ENCODE assay signal across 8 cellular contexts in the genomic region with DNA sequence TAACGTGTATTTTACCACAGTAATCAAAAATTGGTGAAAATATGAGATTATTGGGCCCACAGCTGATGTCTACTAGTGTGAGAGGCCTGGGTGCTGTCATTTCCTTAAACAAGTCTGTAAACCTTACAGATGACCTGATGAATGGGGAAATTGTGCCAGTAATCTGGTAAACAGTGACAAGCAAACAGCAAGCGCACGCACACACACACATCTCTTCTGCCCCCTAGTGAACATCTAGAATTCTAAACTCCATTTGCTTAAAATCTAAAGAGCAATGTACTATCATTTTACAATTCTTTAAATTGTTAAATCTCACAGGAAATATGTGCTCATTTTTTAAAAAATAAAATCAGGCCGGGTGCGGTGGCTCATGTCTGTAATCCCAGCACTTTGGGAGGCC. TPM values are rescaled to one million over a fixed set of nuclear protein-coding genes. Genes with fewer than 3 reads are reported as not detected.
DNase-seq lines count a peak whose midpoint lies in the region; TF ChIP-seq lines count a peak whose summit lies in the region.

No MANE protein-coding gene starts in this region.

- TF ChIP-seq POLR2A in tibial nerve (IDR thresholded peaks at IDR 0.05): no peak
- no peak for TF ChIP-seq POLR2A in ovary (IDR thresholded peaks at IDR 0.05)

- no peak overlapping the region for H3K4me3 ChIP-seq in ACC112 (ENCODE audit: low read depth, low read length)
- no peak overlapping the region for H3K4me3 ChIP-seq in astrocyte of the cerebellum (ENCODE audit: low read depth, low read length)
- H3K4me3 ChIP-seq in tibial nerve: no peak overlapping the region
- no peak overlapping the region for H3K4me3 ChIP-seq in ovary

- peak overlapping the region; percentile 9 for H2AFZ ChIP-seq in ACC112 (ENCODE audit: low read length, unreplicated experiment)

- intact Hi-C loops in ovary (cut with DNase I): loop anchor here in 2 of 4 donors (10.0 kb wide), 2 partner anchors 393 to 403 kb away; no protein-coding TSS in a partner anchor

- H3K27ac ChIP-seq in ACC112 (ENCODE audit: low read depth, low read length): no peak overlapping the region
- H3K27ac ChIP-seq in tibial nerve: no peak overlapping the region
- no peak overlapping the region for H3K27ac ChIP-seq in ovary

- H3K27me3 ChIP-seq in ACC112 (ENCODE audit: insufficient read depth, low read length): no peaks in the 10 kb centered on the region
- H3K27me3 ChIP-seq in tibial nerve: no peaks in the 10 kb centered on the region
- no peaks in the 10 kb centered on the region for H3K27me3 ChIP-seq in ovary

- H3K36me3 ChIP-seq in ACC112 (ENCODE audit: insufficient read depth, low read length) (no peaks in the 10 kb centered on the region), tibial nerve (no peaks in the 10 kb centered on the region), ovary (no peaks in the 10 kb centered on the region)

- TF ChIP-seq EP300 in tibial nerve (IDR thresholded peaks at IDR 0.05) (no peak), ovary (IDR thresholded peaks at IDR 0.05) (no peak)

- H3K9me3 ChIP-seq in tibial nerve (no peaks in the 10 kb centered on the region), ovary (no peaks in the 10 kb centered on the region)

- TF ChIP-seq CTCF in astrocyte of the cerebellum (IDR thresholded peaks at IDR 0.05; ENCODE audit: low read depth, low read length, missing control alignments) (peak; percentile 61), tibial nerve (IDR thresholded peaks at IDR 0.05) (peak; percentile 26 to 49 (median 42)), ovary (IDR thresholded peaks at IDR 0.05) (peak in 1 of 3 donors; percentile 27)

- no peaks in the 10 kb centered on the region for H3K79me2 ChIP-seq in ACC112 (ENCODE audit: control insufficient read depth, insufficient read depth, low read length, unreplicated experiment)

- in situ Hi-C loops in astrocyte of the cerebellum (cut with HindIII; ENCODE audit: low sequenced_read_pairs): no loop called here

- WGBS in tibial nerve, 2 donors: 33 to 40% methylated on average over 5 of the region's 5 CpGs
- 27 to 30% (median 29%) methylated on average over 5 of the region's 5 CpGs for WGBS in ovary, 3 donors

- DNase-seq in GM04504 (ENCODE audit: low read depth) (peak; percentile 43), NCI-H460 (ENCODE audit: extremely low read depth, low read depth) (peak; percentile 68), astrocyte of the cerebellum (ENCODE audit: low read depth) (peak; percentile 36), iris pigment epithelial cell (ENCODE audit: low read depth) (peak; percentile 75), tibial nerve (ENCODE audit: low spot score in 2 of 2) (no peak), D341Med (ENCODE audit: low spot score) (no peak), ovary (no peak)

- H3K4me1 ChIP-seq in ACC112 (ENCODE audit: control insufficient read depth, insufficient read depth, low read length, unreplicated experiment): no peaks in the 10 kb centered on the region
- no peaks in the 10 kb centered on the region for H3K4me1 ChIP-seq in tibial nerve
- H3K4me1 ChIP-seq in ovary (ENCODE audit: insufficient read depth): no peaks in the 10 kb centered on the region

RNA-seq across cellular contexts. Expression of gene RAPGEF1, which starts 7.5 kb away (rescaled TPM):
- total RNA-seq in NCI-H460 (2014; rRNA removed; shearing (Covaris generic)): 27.7 and 28.7 TPM in 2 replicates
- 15.5 and 32.5 TPM in 2 replicates for polyA plus RNA-seq in NCI-H460 (2014; cell fraction: nucleus; rRNA removed)
- total RNA-seq in tibial nerve (10 to 100 TPM; 32.0 to 57.3 (median 38.9) TPM), ovary (10 to 100 TPM; 17.0 to 64.4 (median 37.2) TPM)
- polyA plus RNA-seq in ovary: 10 to 100 TPM; 23.6 to 33.8 TPM

Comparison
In these comparisons a context has a peak if more than half of its experiments do, and no peak if none do; other contexts are left out.
1. DNase-seq: peak in GM04504 (single experiment), NCI-H460 (single experiment), astrocyte of the cerebellum (single experiment) and iris pigment epithelial cell (single experiment); none in tibial nerve (0 of 2), D341Med (single experiment) and ovary (0 of 5).